Comparison of ENCODE assay signal across 22 cellular contexts in the genomic region with DNA sequence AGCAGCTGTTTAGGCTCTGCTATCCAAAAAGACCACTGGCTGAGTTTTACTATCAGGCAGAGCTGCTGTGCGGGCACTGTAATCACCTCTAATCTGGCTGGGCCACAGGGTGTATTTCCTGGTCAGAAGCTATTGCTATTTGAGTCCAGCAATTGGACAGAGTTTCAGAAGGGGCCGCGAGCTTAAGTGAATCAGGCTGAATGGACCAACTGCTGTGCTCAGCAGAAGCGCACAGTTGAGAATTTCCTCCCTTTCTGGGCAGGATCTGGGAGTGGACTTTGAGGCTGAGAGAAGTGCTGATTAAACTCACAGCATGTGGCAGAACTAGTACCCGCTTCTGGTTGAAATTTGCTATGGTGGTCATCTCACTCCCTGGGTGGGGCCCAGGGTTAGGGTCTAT.
"Had no signal": no experiment of that assay in that cellular context is flagged by ENCODE, and none has a peak within 500 bp of the region (broad histone marks: within the 10 kb centered on the region; RNA-seq: fewer than 3 reads in every experiment).

No MANE protein-coding gene starts in this region.

- H3K36me3 ChIP-seq: heart left ventricle, ovary, right atrium auricular region, sigmoid colon, stomach, thoracic aorta, transverse colon had no signal

- H3K4me3 ChIP-seq: coronary artery, heart left ventricle, mucosa of descending colon, ovary, right atrium auricular region, sigmoid colon, skin epidermis, stomach, thoracic aorta, transverse colon had no signal

- H3K9me3 ChIP-seq: mucosa of descending colon, ovary, transverse colon had no signal

- H3K4me1 Mint-ChIP-seq: naive thymus-derived CD8-positive, alpha-beta T cell had no signal

- ATAC-seq: esophagus mucosa; heart left ventricle; mucosa of descending colon; naive thymus-derived CD8-positive, alpha-beta T cell had no signal

- FAIRE-seq: endometrium, frontal cortex, islet of Langerhans had no signal

- DNase-seq: effector CD8-positive, alpha-beta T cell; heart left ventricle; hippocampal formation; kidney glomerular epithelial cell; mammary epithelial cell; mucosa of descending colon; naive thymus-derived CD8-positive, alpha-beta T cell; nucleus accumbens; ovary; sigmoid colon; stimulated activated naive CD4-positive, alpha-beta T cell; stomach; substantia nigra; transverse colon had no signal

- H3K27me3 ChIP-seq: heart left ventricle, ovary, right atrium auricular region, sigmoid colon, transverse colon had no signal

- H3K27ac ChIP-seq: coronary artery, heart left ventricle, ovary, right atrium auricular region, sigmoid colon, skin epidermis, stomach, thoracic aorta, transverse colon had no signal

- H3K4me1 ChIP-seq: heart left ventricle, right atrium auricular region, sigmoid colon, stomach, transverse colon had no signal

- H3K4me3 Mint-ChIP-seq: naive thymus-derived CD8-positive, alpha-beta T cell had no signal

- H3K27ac Mint-ChIP-seq: naive thymus-derived CD8-positive, alpha-beta T cell had no signal
